Comparison of ENCODE assay signal across 14 cellular contexts in the genomic region with DNA sequence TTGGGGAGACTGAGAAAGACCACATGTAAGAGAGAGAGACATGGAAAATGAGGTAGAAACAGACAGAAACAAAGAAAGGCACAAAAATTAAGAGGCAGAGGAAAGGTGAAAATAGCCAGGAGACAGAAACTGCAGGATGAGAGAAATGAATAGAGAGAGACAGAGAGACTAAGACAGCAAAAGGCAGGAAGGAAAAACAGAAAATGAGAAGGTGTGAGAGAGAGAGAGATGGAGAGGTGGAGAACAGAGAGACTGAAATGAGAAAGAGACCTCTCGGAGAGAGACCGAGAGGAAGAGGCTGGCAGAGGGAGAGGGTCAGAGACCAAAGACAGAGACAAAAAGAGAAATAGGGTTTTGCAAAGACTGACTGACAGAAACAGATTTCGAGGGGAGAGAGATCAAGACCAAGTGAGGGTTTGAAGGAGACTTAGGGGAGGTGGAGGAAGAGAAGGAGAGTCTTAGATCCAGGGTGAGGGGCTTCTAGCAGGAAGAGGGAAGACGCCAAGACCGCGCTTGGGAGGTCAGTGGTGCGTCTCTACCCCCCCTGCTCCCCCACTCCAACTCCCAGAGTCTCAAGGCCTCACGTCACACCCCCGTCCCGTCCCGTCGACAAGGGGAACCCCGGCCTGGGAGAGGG. TPM values are rescaled to one million over a fixed set of nuclear protein-coding genes. Genes with fewer than 3 reads are reported as not detected.
DNase-seq lines count a peak whose midpoint lies in the region; ATAC-seq and TF ChIP-seq lines count a peak whose summit lies in the region.
"Had no signal": no experiment of that assay in that cellular context is flagged by ENCODE, and none has a peak within 500 bp of the region (broad histone marks: within the 10 kb centered on the region; RNA-seq: fewer than 3 reads in every experiment).

No MANE protein-coding gene starts in this region.

- intact Hi-C loops in tibial artery (cut with DNase I; ENCODE audit: low total_unique reads) = no loop called here

- no peaks in the 10 kb centered on the region for H3K9me3 ChIP-seq in tibial artery

- CTCF ChIA-PET in activated CD8-positive, alpha-beta memory T cell treated with anti-CD3 and anti-CD28 coated beads, Interleukin-2, amount 10 ng/mL, durations not matched to agents 7 days and 5 days (lab: Charles Lee) = interaction anchor here (3.7 kb wide), 1 partner anchor 14 kb away, joined by 22 read pairs; no protein-coding TSS in a partner anchor
- CTCF ChIA-PET in T-cell (lab: Charles Lee) = no interaction called here

- DNase-seq in activated CD8-positive, alpha-beta memory T cell treated with anti-CD3 and anti-CD28 coated beads, Interleukin-2, amount 10 ng/mL, durations not matched to agents 7 days and 5 days = no peak
- DNase-seq in activated CD8-positive, alpha-beta memory T cell treated with anti-CD3 and anti-CD28 coated beads for 24 hours = no peak
- DNase-seq in T-cell = no peak
- no peak for DNase-seq in glutamatergic neuron
- no peak for DNase-seq in tibial artery
- DNase-seq: activated CD4-positive, alpha-beta T cell treated with anti-CD3 and anti-CD28 coated beads for 48 hours; NCI-H1105; NCI-H526 treated with DMSO at 0.1 percent for 48 hours had no signal

- H3K36me3 Mint-ChIP-seq in activated CD8-positive, alpha-beta memory T cell treated with anti-CD3 and anti-CD28 coated beads, Interleukin-2, amount 10 ng/mL, durations not matched to agents 7 days and 5 days = peaks cover 4% of the 10 kb centered on the region
- H3K36me3 Mint-ChIP-seq in T-cell = no peaks in the 10 kb centered on the region
- H3K36me3 Mint-ChIP-seq in glutamatergic neuron (ENCODE audit: unreplicated experiment) = peaks cover 10% of the 10 kb centered on the region
- H3K36me3 Mint-ChIP-seq in stimulated activated memory B cell treated with anti-CD40 and anti-IgM and Interleukin-4, amounts not matched to agents 10 μg/mL and 1 μg/mL and 100 μg/mL, for 72 hours = no peaks in the 10 kb centered on the region

- H3K36me3 ChIP-seq in tibial artery = no peaks in the 10 kb centered on the region

- H3K4me1 Mint-ChIP-seq in activated CD8-positive, alpha-beta memory T cell treated with anti-CD3 and anti-CD28 coated beads, Interleukin-2, amount 10 ng/mL, durations not matched to agents 7 days and 5 days = peaks cover 5% of the 10 kb centered on the region
- H3K4me1 Mint-ChIP-seq in T-cell (peaks cover 5 to 10% (median 9%) of the 10 kb centered on the region in 3 donors), glutamatergic neuron (ENCODE audit: low read depth, unreplicated experiment) (peaks cover 3% of the 10 kb centered on the region)
- peaks cover 9% of the 10 kb centered on the region for H3K4me1 Mint-ChIP-seq in stimulated activated memory B cell treated with anti-CD40 and anti-IgM and Interleukin-4, amounts not matched to agents 10 μg/mL and 1 μg/mL and 100 μg/mL, for 72 hours

- H3K4me3 ChIP-seq in tibial artery = peak overlapping the region in 1 of 2 donors; percentile 48

- peaks cover 0 to 76% of the 10 kb centered on the region in 2 donors for H3K27me3 ChIP-seq in tibial artery

- H3K4me3 Mint-ChIP-seq in activated CD8-positive, alpha-beta memory T cell treated with anti-CD3 and anti-CD28 coated beads, Interleukin-2, amount 10 ng/mL, durations not matched to agents 7 days and 5 days = peak overlapping the region; percentile 3
- H3K4me3 Mint-ChIP-seq in T-cell (peak overlapping the region; percentile 10 to 59 (median 50)), glutamatergic neuron (ENCODE audit: unreplicated experiment) (peak overlapping the region; percentile 80)
- peak overlapping the region; percentile 15 for H3K4me3 Mint-ChIP-seq in stimulated activated memory B cell treated with anti-CD40 and anti-IgM and Interleukin-4, amounts not matched to agents 10 μg/mL and 1 μg/mL and 100 μg/mL, for 72 hours

- TF ChIP-seq CTCF in glutamatergic neuron (IDR thresholded peaks at IDR 0.05; ENCODE audit: partially characterized antibody, unreplicated experiment) = no peak
- TF ChIP-seq CTCF in tibial artery (IDR thresholded peaks at IDR 0.05) = no peak

- POLR2A ChIA-PET in T-cell (lab: Charles Lee) = no interaction called here

- no peak overlapping the region for H3K27ac ChIP-seq in tibial artery

- peaks cover 0 to 34% (median 14%) of the 10 kb centered on the region in 4 donors for H3K4me1 ChIP-seq in tibial artery

- no peak overlapping the region for H3K27ac Mint-ChIP-seq in activated CD8-positive, alpha-beta memory T cell treated with anti-CD3 and anti-CD28 coated beads, Interleukin-2, amount 10 ng/mL, durations not matched to agents 7 days and 5 days
- H3K27ac Mint-ChIP-seq in T-cell (peak overlapping the region in 1 of 2 donors; percentile 31), glutamatergic neuron (ENCODE audit: unreplicated experiment) (no peak overlapping the region)
- no peak overlapping the region for H3K27ac Mint-ChIP-seq in stimulated activated memory B cell treated with anti-CD40 and anti-IgM and Interleukin-4, amounts not matched to agents 10 μg/mL and 1 μg/mL and 100 μg/mL, for 72 hours

- ATAC-seq in activated CD8-positive, alpha-beta memory T cell treated with anti-CD3 and anti-CD28 coated beads, Interleukin-2, amount 10 ng/mL, durations not matched to agents 7 days and 5 days = no peak
- ATAC-seq in T-cell (replicated peaks in 1 of 4) (no peak), HG03175 (IDR thresholded peaks at IDR 0.05; ENCODE audit: unreplicated experiment) (no peak), GM21367 (IDR thresholded peaks at IDR 0.05; ENCODE audit: unreplicated experiment) (no peak)
- ATAC-seq in stimulated activated memory B cell treated with anti-CD40 and anti-IgM and Interleukin-4, amounts not matched to agents 10 μg/mL and 1 μg/mL and 100 μg/mL, for 72 hours = no peak

- peaks cover 82% of the 10 kb centered on the region for H3K27me3 Mint-ChIP-seq in activated CD8-positive, alpha-beta memory T cell treated with anti-CD3 and anti-CD28 coated beads, Interleukin-2, amount 10 ng/mL, durations not matched to agents 7 days and 5 days
- H3K27me3 Mint-ChIP-seq in T-cell (peaks cover 67 to 81% of the 10 kb centered on the region in 2 donors), glutamatergic neuron (ENCODE audit: unreplicated experiment) (peaks cover 38% of the 10 kb centered on the region)
- H3K27me3 Mint-ChIP-seq in stimulated activated memory B cell treated with anti-CD40 and anti-IgM and Interleukin-4, amounts not matched to agents 10 μg/mL and 1 μg/mL and 100 μg/mL, for 72 hours = peaks cover 89% of the 10 kb centered on the region

- no peaks in the 10 kb centered on the region for H3K9me3 Mint-ChIP-seq in activated CD8-positive, alpha-beta memory T cell treated with anti-CD3 and anti-CD28 coated beads, Interleukin-2, amount 10 ng/mL, durations not matched to agents 7 days and 5 days (ENCODE audit: low read depth)
- H3K9me3 Mint-ChIP-seq in T-cell (no peaks in the 10 kb centered on the region), glutamatergic neuron (ENCODE audit: unreplicated experiment) (peaks cover 8% of the 10 kb centered on the region)
- no peaks in the 10 kb centered on the region for H3K9me3 Mint-ChIP-seq in stimulated activated memory B cell treated with anti-CD40 and anti-IgM and Interleukin-4, amounts not matched to agents 10 μg/mL and 1 μg/mL and 100 μg/mL, for 72 hours

RNA-seq across cellular contexts. Expression of a gene that starts 1.1 kb away (rescaled TPM):
- not detected for total RNA-seq in activated CD8-positive, alpha-beta memory T cell treated with anti-CD3 and anti-CD28 coated beads, Interleukin-2, amount 10 ng/mL, durations not matched to agents 7 days and 5 days
- total RNA-seq in T-cell (not detected), glutamatergic neuron (ENCODE audit: unreplicated experiment) (not detected)
- total RNA-seq: liver, renal cortical epithelial cell, SK-MEL-5 had no signal

RNA-seq across cellular contexts. Expression of a gene that starts 10.1 kb away (rescaled TPM):
- not detected for total RNA-seq in activated CD8-positive, alpha-beta memory T cell treated with anti-CD3 and anti-CD28 coated beads, Interleukin-2, amount 10 ng/mL, durations not matched to agents 7 days and 5 days
- not detected for total RNA-seq in T-cell
- total RNA-seq in glutamatergic neuron (ENCODE audit: unreplicated experiment) = not detected
- total RNA-seq: liver, SK-MEL-5 had no signal

RNA-seq across cellular contexts. Expression of a gene that starts 12.2 kb away (rescaled TPM):
- total RNA-seq in activated CD8-positive, alpha-beta memory T cell treated with anti-CD3 and anti-CD28 coated beads, Interleukin-2, amount 10 ng/mL, durations not matched to agents 7 days and 5 days = not detected
- total RNA-seq in T-cell (not detected), glutamatergic neuron (ENCODE audit: unreplicated experiment) (0.37 TPM)
- total RNA-seq: liver, renal cortical epithelial cell had no signal

RNA-seq across cellular contexts. Expression of a gene that starts 56.9 kb away (rescaled TPM):
- total RNA-seq in activated CD8-positive, alpha-beta memory T cell treated with anti-CD3 and anti-CD28 coated beads, Interleukin-2, amount 10 ng/mL, durations not matched to agents 7 days and 5 days = under 1 TPM; 0.05 to 0.06 TPM
- total RNA-seq in T-cell = under 1 TPM in 2 of 5 donors, not detected in 3; 0.25 to 0.30 TPM
- total RNA-seq in glutamatergic neuron (ENCODE audit: unreplicated experiment) = 3.5 TPM
- total RNA-seq: renal cortical epithelial cell, SK-MEL-5 had no signal

Comparison
In these comparisons a context has a peak if more than half of its experiments do, and no peak if none do; other contexts are left out.
1. H3K4me3 Mint-ChIP-seq: peak in every context shown above with its lines; median percentile 80 in glutamatergic neuron; 50 in T-cell; 15 in stimulated activated memory B cell treated with anti-CD40 and anti-IgM and Interleukin-4, amounts not matched to agents 10 μg/mL and 1 μg/mL and 100 μg/mL, for 72 hours; 3 in activated CD8-positive, alpha-beta memory T cell treated with anti-CD3 and anti-CD28 coated beads, Interleukin-2, amount 10 ng/mL, durations not matched to agents 7 days and 5 days.